Comparison of ENCODE assay signal across 26 cellular contexts in genomic region chr22:17366329-17366728, GRCh38. TPM values are rescaled to one million over a fixed set of nuclear protein-coding genes. Genes with fewer than 3 reads are reported as not detected.
DNase-seq lines count a peak whose midpoint lies in the region; FAIRE-seq and TF ChIP-seq lines count a peak whose summit lies in the region.
"Had no signal": no experiment of that assay in that cellular context is flagged by ENCODE, and none has a peak within 500 bp of the region (broad histone marks: within the 10 kb centered on the region; RNA-seq: fewer than 3 reads in every experiment).

No MANE protein-coding gene starts in this region.

- TF ChIP-seq POLR2A in GM12891 (IDR thresholded peaks at IDR 0.05; ENCODE audit: low read depth, low read length): no peak

- intact Hi-C loops in activated T-helper 1 cell treated with anti-CD3 and anti-CD28 coated beads, Interleukin-12 subunit alpha, Interleukin-12 subunit beta, Interleukin-2, Interleukin-4 antibody, amounts not matched to agents 30 ng/mL and 10 ng/mL and 1 ng/mL, durations not matched to agents 14 hours and 24 hours and 36 hours (cut with micrococcal nuclease): loop anchor here (5.0 kb wide), 2 partner anchors 149 to 406 kb away; partner anchors contain the start of genes ADA2 and BID

- H3K4me1 Mint-ChIP-seq in activated T-helper 1 cell treated with anti-CD3 and anti-CD28 coated beads, Interleukin-12 subunit alpha, Interleukin-12 subunit beta, Interleukin-2, Interleukin-4 antibody, amounts not matched to agents 30 ng/mL and 10 ng/mL and 1 ng/mL, durations not matched to agents 14 hours and 24 hours and 36 hours (ENCODE audit: low read depth): peaks cover 29% of the 10 kb centered on the region
- H3K4me1 Mint-ChIP-seq in mesothelial cell of epicardium: peaks cover 28% of the 10 kb centered on the region
- H3K4me1 Mint-ChIP-seq in type B pancreatic cell (ENCODE audit: unreplicated experiment): peaks cover 21% of the 10 kb centered on the region

- H3K27me3 Mint-ChIP-seq in activated T-helper 1 cell treated with anti-CD3 and anti-CD28 coated beads, Interleukin-12 subunit alpha, Interleukin-12 subunit beta, Interleukin-2, Interleukin-4 antibody, amounts not matched to agents 30 ng/mL and 10 ng/mL and 1 ng/mL, durations not matched to agents 14 hours and 24 hours and 36 hours (ENCODE audit: insufficient read depth): peaks cover 43% of the 10 kb centered on the region
- peaks cover 2% of the 10 kb centered on the region for H3K27me3 Mint-ChIP-seq in mesothelial cell of epicardium (ENCODE audit: low read depth)
- peaks cover 27% of the 10 kb centered on the region for H3K27me3 Mint-ChIP-seq in type B pancreatic cell

- FAIRE-seq in GM12891 (lab: Jason Lieb, UNC): no peak
- FAIRE-seq: D721Med had no signal

- no peaks in the 10 kb centered on the region for H3K9me3 Mint-ChIP-seq in activated T-helper 1 cell treated with anti-CD3 and anti-CD28 coated beads, Interleukin-12 subunit alpha, Interleukin-12 subunit beta, Interleukin-2, Interleukin-4 antibody, amounts not matched to agents 30 ng/mL and 10 ng/mL and 1 ng/mL, durations not matched to agents 14 hours and 24 hours and 36 hours
- H3K9me3 Mint-ChIP-seq in mesothelial cell of epicardium (no peaks in the 10 kb centered on the region), type B pancreatic cell (no peaks in the 10 kb centered on the region)
- H3K9me3 Mint-ChIP-seq: activated CD4-positive, alpha-beta memory T cell treated with anti-CD3 and anti-CD28 coated beads for 36 hours; activated naive CD8-positive, alpha-beta T cell treated with anti-CD3 and anti-CD28 coated beads for 36 hours; effector memory CD8-positive, alpha-beta T cell; immature natural killer cell; T-cell had no signal

- no peaks in the 10 kb centered on the region for H3K9me3 ChIP-seq in HEK293 (ENCODE audit: control insufficient read depth, insufficient read depth, low read depth, low read length)
- H3K9me3 ChIP-seq: heart right ventricle, upper lobe of right lung had no signal

- DNase-seq in activated T-helper 1 cell treated with anti-CD3 and anti-CD28 coated beads, Interleukin-12 subunit alpha, Interleukin-12 subunit beta, Interleukin-2, Interleukin-4 antibody, amounts not matched to agents 30 ng/mL and 10 ng/mL and 1 ng/mL, durations not matched to agents 14 hours and 24 hours and 36 hours (ENCODE audit: low spot score): no peak
- DNase-seq in mesothelial cell of epicardium (ENCODE audit: low spot score in 2 of 2, unreplicated experiment in 2 of 2): no peak
- no peak for DNase-seq in type B pancreatic cell (ENCODE audit: extremely low spot score, unreplicated experiment)
- DNase-seq in GM12891 (ENCODE audit: insufficient read length, low spot score): no peak
- DNase-seq in pons (ENCODE audit: low spot score): no peak
- no peak for DNase-seq in RPMI8226
- DNase-seq: activated CD4-positive, CD25-positive, alpha-beta regulatory T cell treated with anti-CD3 and anti-CD28 coated beads, Interleukin-2, amount 50 U/mL, for 72 hours; aorta; cortex of kidney; effector memory CD8-positive, alpha-beta T cell; foreskin keratinocyte; GOT3; immature natural killer cell; NCI-H2081 treated with DMSO at 0.1 percent for 48 hours; NCI-H345; upper lobe of right lung had no signal

- H3K4me3 Mint-ChIP-seq in activated T-helper 1 cell treated with anti-CD3 and anti-CD28 coated beads, Interleukin-12 subunit alpha, Interleukin-12 subunit beta, Interleukin-2, Interleukin-4 antibody, amounts not matched to agents 30 ng/mL and 10 ng/mL and 1 ng/mL, durations not matched to agents 14 hours and 24 hours and 36 hours: peak overlapping the region; percentile 54
- peak overlapping the region; percentile 13 for H3K4me3 Mint-ChIP-seq in mesothelial cell of epicardium
- H3K4me3 Mint-ChIP-seq in type B pancreatic cell: peak overlapping the region; percentile 78
- H3K4me3 Mint-ChIP-seq: activated CD4-positive, alpha-beta memory T cell treated with anti-CD3 and anti-CD28 coated beads for 36 hours; activated naive CD8-positive, alpha-beta T cell treated with anti-CD3 and anti-CD28 coated beads for 36 hours; effector memory CD8-positive, alpha-beta T cell; immature natural killer cell had no signal

- no peak overlapping the region for H3K27ac ChIP-seq in HEK293 (ENCODE audit: extremely low read depth, low read depth, low read length)
- H3K27ac ChIP-seq: cardiac muscle cell, foreskin keratinocyte, heart right ventricle, RWPE1, upper lobe of right lung had no signal

- peaks cover 5% of the 10 kb centered on the region for H3K36me3 Mint-ChIP-seq in activated T-helper 1 cell treated with anti-CD3 and anti-CD28 coated beads, Interleukin-12 subunit alpha, Interleukin-12 subunit beta, Interleukin-2, Interleukin-4 antibody, amounts not matched to agents 30 ng/mL and 10 ng/mL and 1 ng/mL, durations not matched to agents 14 hours and 24 hours and 36 hours (ENCODE audit: low read depth)
- no peaks in the 10 kb centered on the region for H3K36me3 Mint-ChIP-seq in mesothelial cell of epicardium
- no peaks in the 10 kb centered on the region for H3K36me3 Mint-ChIP-seq in type B pancreatic cell
- H3K36me3 Mint-ChIP-seq: activated CD4-positive, alpha-beta memory T cell treated with anti-CD3 and anti-CD28 coated beads for 36 hours; activated naive CD8-positive, alpha-beta T cell treated with anti-CD3 and anti-CD28 coated beads for 36 hours; CD4-positive, CD25-positive, alpha-beta regulatory T cell; T-cell had no signal

- H3K36me3 ChIP-seq in HEK293 (ENCODE audit: control insufficient read depth in 2 of 2, insufficient read depth in 1 of 2, low read length in 2 of 2): no peaks in the 10 kb centered on the region
- H3K36me3 ChIP-seq: cardiac muscle cell, heart right ventricle, upper lobe of right lung had no signal

- H3K27ac Mint-ChIP-seq in activated T-helper 1 cell treated with anti-CD3 and anti-CD28 coated beads, Interleukin-12 subunit alpha, Interleukin-12 subunit beta, Interleukin-2, Interleukin-4 antibody, amounts not matched to agents 30 ng/mL and 10 ng/mL and 1 ng/mL, durations not matched to agents 14 hours and 24 hours and 36 hours: no peak overlapping the region
- no peak overlapping the region for H3K27ac Mint-ChIP-seq in mesothelial cell of epicardium
- H3K27ac Mint-ChIP-seq in type B pancreatic cell: no peak overlapping the region
- H3K27ac Mint-ChIP-seq: activated CD4-positive, alpha-beta memory T cell treated with anti-CD3 and anti-CD28 coated beads for 36 hours; activated naive CD8-positive, alpha-beta T cell treated with anti-CD3 and anti-CD28 coated beads for 36 hours; CD4-positive, CD25-positive, alpha-beta regulatory T cell; effector memory CD8-positive, alpha-beta T cell; immature natural killer cell had no signal

- no peak overlapping the region for H3K4me3 ChIP-seq in HEK293 (ENCODE audit: low read depth, low read length)
- H3K4me3 ChIP-seq: cardiac muscle cell had no signal

- POLR2A ChIA-PET in HEK293 (lab: Yijun Ruan, JAX): interaction anchor here (0.7 kb wide), 1 partner anchor 170 kb away, joined by 3 read pairs; no protein-coding TSS in a partner anchor

- peaks cover under 1% of the 10 kb centered on the region for H3K4me1 ChIP-seq in HEK293 (ENCODE audit: control insufficient read depth, insufficient read depth, low read length)
- H3K4me1 ChIP-seq: foreskin keratinocyte had no signal

- no peak for TF ChIP-seq CTCF in HEK293 (tag by site-specific recombination; IDR thresholded peaks at IDR 0.05)
- no peak for TF ChIP-seq CTCF in mesothelial cell of epicardium (IDR thresholded peaks at IDR 0.05; ENCODE audit: unreplicated experiment)
- no peak for TF ChIP-seq CTCF in type B pancreatic cell (conservative IDR thresholded peaks at IDR 0.05)

- CTCF ChIA-PET in HEK293 (lab: Yijun Ruan, JAX): interaction anchor here (0.5 to 4.5 kb wide), 8 partner anchors 26 to 544 kb away, joined by 3 to 35 read pairs (median 4); no protein-coding TSS in a partner anchor

TF ChIP-seq in HEK293, 187 proteins besides CTCF, POLR2A, EP300 and RAD21:
- TF ChIP-seq KLF9 (tag by site-specific recombination; IDR thresholded peaks at IDR 0.05; ENCODE audit: low read depth) (0 out of 2 replicates have a peak, but pooled peaks have one; percentile 21), TRIM28 (IDR thresholded peaks at IDR 0.05; ENCODE audit: borderline replicate concordance, low read length) (no peak)

TF ChIP-seq in GM12891, 5 proteins besides CTCF, POLR2A, EP300 and RAD21:
- TF ChIP-seq TAF1 (IDR thresholded peaks at IDR 0.05; ENCODE audit: low read depth, low read length) (no peak), POLR2AphosphoS5 (IDR thresholded peaks at IDR 0.05; ENCODE audit: low read depth, low read length) (no peak)

RNA-seq across cellular contexts. Expression of gene CECR2, which starts 2.9 kb away (rescaled TPM):
- 0.05 and 0.18 TPM in 2 replicates for total RNA-seq in activated T-helper 1 cell treated with anti-CD3 and anti-CD28 coated beads, Interleukin-12 subunit alpha, Interleukin-12 subunit beta, Interleukin-2, Interleukin-4 antibody, amounts not matched to agents 30 ng/mL and 10 ng/mL and 1 ng/mL, durations not matched to agents 14 hours and 24 hours and 36 hours
- total RNA-seq in mesothelial cell of epicardium (14.1 to 15.1 TPM (median 15.0 TPM) in 3 replicates), type B pancreatic cell (ENCODE audit: low replicate concordance) (7.9 and 25.3 TPM in 2 replicates)
- polyA plus RNA-seq in GM12891 (2012; ENCODE audit: low read depth, missing spikeins): 0.09 TPM
- total RNA-seq: activated CD4-positive, alpha-beta memory T cell treated with anti-CD3 and anti-CD28 coated beads for 36 hours; CD4-positive, CD25-positive, alpha-beta regulatory T cell; foreskin keratinocyte; HT-29 had no signal
- polyA plus RNA-seq: CD4-positive, CD25-positive, alpha-beta regulatory T cell; foreskin keratinocyte; immature natural killer cell had no signal

Comparison
In these comparisons a context has a peak if more than half of its experiments do, and no peak if none do; other contexts are left out.
1. H3K4me3 Mint-ChIP-seq: peak in every context shown above with its lines; median percentile 78 in type B pancreatic cell; 54 in activated T-helper 1 cell treated with anti-CD3 and anti-CD28 coated beads, Interleukin-12 subunit alpha, Interleukin-12 subunit beta, Interleukin-2, Interleukin-4 antibody, amounts not matched to agents 30 ng/mL and 10 ng/mL and 1 ng/mL, durations not matched to agents 14 hours and 24 hours and 36 hours; 13 in mesothelial cell of epicardium.